ENCODE assay signal across 1 cellular context in genomic region chr7:44965441-44965903, GRCh38.
TF ChIP-seq lines count a peak whose summit lies in the region.

No MANE protein-coding gene starts in this region.

TF ChIP-seq in HepG2, 621 proteins besides CTCF, POLR2A, EP300 and RAD21 (continued from another document):
- TF ChIP-seq, protein P1, sequence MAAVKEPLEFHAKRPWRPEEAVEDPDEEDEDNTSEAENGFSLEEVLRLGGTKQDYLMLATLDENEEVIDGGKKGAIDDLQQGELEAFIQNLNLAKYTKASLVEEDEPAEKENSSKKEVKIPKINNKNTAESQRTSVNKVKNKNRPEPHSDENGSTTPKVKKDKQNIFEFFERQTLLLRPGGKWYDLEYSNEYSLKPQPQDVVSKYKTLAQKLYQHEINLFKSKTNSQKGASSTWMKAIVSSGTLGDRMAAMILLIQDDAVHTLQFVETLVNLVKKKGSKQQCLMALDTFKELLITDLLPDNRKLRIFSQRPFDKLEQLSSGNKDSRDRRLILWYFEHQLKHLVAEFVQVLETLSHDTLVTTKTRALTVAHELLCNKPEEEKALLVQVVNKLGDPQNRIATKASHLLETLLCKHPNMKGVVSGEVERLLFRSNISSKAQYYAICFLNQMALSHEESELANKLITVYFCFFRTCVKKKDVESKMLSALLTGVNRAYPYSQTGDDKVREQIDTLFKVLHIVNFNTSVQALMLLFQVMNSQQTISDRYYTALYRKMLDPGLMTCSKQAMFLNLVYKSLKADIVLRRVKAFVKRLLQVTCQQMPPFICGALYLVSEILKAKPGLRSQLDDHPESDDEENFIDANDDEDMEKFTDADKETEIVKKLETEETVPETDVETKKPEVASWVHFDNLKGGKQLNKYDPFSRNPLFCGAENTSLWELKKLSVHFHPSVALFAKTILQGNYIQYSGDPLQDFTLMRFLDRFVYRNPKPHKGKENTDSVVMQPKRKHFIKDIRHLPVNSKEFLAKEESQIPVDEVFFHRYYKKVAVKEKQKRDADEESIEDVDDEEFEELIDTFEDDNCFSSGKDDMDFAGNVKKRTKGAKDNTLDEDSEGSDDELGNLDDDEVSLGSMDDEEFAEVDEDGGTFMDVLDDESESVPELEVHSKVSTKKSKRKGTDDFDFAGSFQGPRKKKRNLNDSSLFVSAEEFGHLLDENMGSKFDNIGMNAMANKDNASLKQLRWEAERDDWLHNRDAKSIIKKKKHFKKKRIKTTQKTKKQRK (IDR thresholded peaks at IDR 0.05; ENCODE audit: low read length), result no peak
- TF ChIP-seq, protein P2, sequence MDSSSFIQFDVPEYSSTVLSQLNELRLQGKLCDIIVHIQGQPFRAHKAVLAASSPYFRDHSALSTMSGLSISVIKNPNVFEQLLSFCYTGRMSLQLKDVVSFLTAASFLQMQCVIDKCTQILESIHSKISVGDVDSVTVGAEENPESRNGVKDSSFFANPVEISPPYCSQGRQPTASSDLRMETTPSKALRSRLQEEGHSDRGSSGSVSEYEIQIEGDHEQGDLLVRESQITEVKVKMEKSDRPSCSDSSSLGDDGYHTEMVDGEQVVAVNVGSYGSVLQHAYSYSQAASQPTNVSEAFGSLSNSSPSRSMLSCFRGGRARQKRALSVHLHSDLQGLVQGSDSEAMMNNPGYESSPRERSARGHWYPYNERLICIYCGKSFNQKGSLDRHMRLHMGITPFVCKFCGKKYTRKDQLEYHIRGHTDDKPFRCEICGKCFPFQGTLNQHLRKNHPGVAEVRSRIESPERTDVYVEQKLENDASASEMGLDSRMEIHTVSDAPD (CRISPR knock-in tag; IDR thresholded peaks at IDR 0.05), result no peak
- TF ChIP-seq KLF6 (CRISPR knock-in tag; IDR thresholded peaks at IDR 0.05) (no peak), ZNF776 (CRISPR knock-in tag; IDR thresholded peaks at IDR 0.05) (no peak), ZNF619 (CRISPR knock-in tag; IDR thresholded peaks at IDR 0.05) (no peak)
- TF ChIP-seq, protein P3, sequence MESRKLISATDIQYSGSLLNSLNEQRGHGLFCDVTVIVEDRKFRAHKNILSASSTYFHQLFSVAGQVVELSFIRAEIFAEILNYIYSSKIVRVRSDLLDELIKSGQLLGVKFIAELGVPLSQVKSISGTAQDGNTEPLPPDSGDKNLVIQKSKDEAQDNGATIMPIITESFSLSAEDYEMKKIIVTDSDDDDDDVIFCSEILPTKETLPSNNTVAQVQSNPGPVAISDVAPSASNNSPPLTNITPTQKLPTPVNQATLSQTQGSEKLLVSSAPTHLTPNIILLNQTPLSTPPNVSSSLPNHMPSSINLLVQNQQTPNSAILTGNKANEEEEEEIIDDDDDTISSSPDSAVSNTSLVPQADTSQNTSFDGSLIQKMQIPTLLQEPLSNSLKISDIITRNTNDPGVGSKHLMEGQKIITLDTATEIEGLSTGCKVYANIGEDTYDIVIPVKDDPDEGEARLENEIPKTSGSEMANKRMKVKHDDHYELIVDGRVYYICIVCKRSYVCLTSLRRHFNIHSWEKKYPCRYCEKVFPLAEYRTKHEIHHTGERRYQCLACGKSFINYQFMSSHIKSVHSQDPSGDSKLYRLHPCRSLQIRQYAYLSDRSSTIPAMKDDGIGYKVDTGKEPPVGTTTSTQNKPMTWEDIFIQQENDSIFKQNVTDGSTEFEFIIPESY (CRISPR knock-in tag; IDR thresholded peaks at IDR 0.05), result peak; percentile 21; the same call in 1 of the 2 replicates
TF ChIP-seq in HepG2: peak in this region for 2.
